21 cellular contexts compared by ENCODE assay signal in the genomic region with DNA sequence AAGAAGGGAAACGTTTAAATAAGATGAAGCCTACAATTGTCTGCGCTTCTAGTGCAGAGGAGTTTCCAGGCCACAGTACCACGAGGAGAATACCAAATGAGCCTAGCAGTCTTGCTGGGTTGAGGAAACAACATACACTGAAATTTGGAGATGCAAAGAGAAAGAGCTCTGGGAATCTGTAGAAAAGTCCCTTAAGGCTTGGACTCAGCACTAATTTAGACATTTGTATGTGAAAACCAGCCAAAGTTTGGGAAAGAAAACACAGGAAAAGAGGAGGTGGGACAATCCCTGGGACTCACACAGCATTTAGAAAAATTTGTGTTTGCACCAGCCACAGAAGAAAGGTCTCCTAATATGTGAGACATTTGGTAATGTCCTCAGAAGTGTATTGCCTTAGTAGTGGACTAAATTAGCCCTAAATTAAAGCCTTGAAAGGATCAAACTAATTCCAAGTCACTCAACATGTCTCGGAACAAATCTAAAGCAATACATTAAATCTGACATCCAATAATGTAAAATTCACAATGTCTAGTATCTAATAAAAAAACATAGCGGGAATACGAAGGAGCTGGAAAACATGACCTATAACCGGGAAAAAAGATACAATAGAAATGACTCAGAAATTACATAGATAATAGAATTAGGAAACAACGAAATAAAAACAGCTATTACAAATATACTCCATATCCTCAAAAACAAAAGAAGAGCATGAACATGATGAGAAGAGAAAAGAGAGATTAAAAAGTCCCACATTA.
"Had no signal": no experiment of that assay in that cellular context is flagged by ENCODE, and none has a peak within 500 bp of the region (broad histone marks: within the 10 kb centered on the region; RNA-seq: fewer than 3 reads in every experiment).

No MANE protein-coding gene starts in this region.

- H3K4me1 ChIP-seq: spleen, transverse colon had no signal

- DNase-seq: cortex of kidney; effector memory CD8-positive, alpha-beta T cell; foreskin melanocyte; heart left ventricle; hippocampal formation; kidney glomerular epithelial cell; mammary epithelial cell; mucosa of descending colon; naive thymus-derived CD8-positive, alpha-beta T cell; posterior cingulate gyrus; spleen; stimulated activated CD4-positive, alpha-beta T cell treated with anti-CD3 and anti-CD28 coated beads, Interleukin-15, amount 100 ng/mL, for 24 hours; stimulated activated CD4-positive, alpha-beta T cell treated with anti-CD3 and anti-CD28 coated beads, Interleukin-1b, Interleukin-23, amount 100 ng/mL, for 48 hours; stimulated activated CD4-positive, alpha-beta T cell treated with anti-CD3 and anti-CD28 coated beads, Interleukin-4, amount 100 ng/mL, for 24 hours; stomach; substantia nigra; transverse colon had no signal

- H3K9me3 Mint-ChIP-seq: effector memory CD8-positive, alpha-beta T cell; naive thymus-derived CD8-positive, alpha-beta T cell; stimulated activated memory B cell treated with anti-CD40 and anti-IgM and Interleukin-4, amounts not matched to agents 10 μg/mL and 1 μg/mL and 100 μg/mL, for 72 hours had no signal

- H3K4me3 Mint-ChIP-seq: effector memory CD8-positive, alpha-beta T cell; naive thymus-derived CD8-positive, alpha-beta T cell; stimulated activated memory B cell treated with anti-CD40 and anti-IgM and Interleukin-4, amounts not matched to agents 10 μg/mL and 1 μg/mL and 100 μg/mL, for 72 hours had no signal

- H3K9me3 ChIP-seq: heart left ventricle, mucosa of descending colon, neutrophil, spleen, stomach, thoracic aorta, transverse colon had no signal

- H3K27ac ChIP-seq: heart left ventricle, neutrophil, spleen, stomach, thoracic aorta, transverse colon had no signal

- H3K36me3 ChIP-seq: heart left ventricle, neutrophil, spleen, stomach, thoracic aorta, transverse colon had no signal

- H3K27ac Mint-ChIP-seq: effector memory CD8-positive, alpha-beta T cell; naive thymus-derived CD8-positive, alpha-beta T cell; stimulated activated memory B cell treated with anti-CD40 and anti-IgM and Interleukin-4, amounts not matched to agents 10 μg/mL and 1 μg/mL and 100 μg/mL, for 72 hours had no signal

- H3K36me3 Mint-ChIP-seq: naive thymus-derived CD8-positive, alpha-beta T cell; stimulated activated memory B cell treated with anti-CD40 and anti-IgM and Interleukin-4, amounts not matched to agents 10 μg/mL and 1 μg/mL and 100 μg/mL, for 72 hours had no signal

- H3K27me3 ChIP-seq: heart left ventricle, neutrophil, stomach, transverse colon had no signal

- ATAC-seq: effector memory CD8-positive, alpha-beta T cell; heart left ventricle; mucosa of descending colon; naive thymus-derived CD8-positive, alpha-beta T cell; sciatic nerve; stimulated activated memory B cell treated with anti-CD40 and anti-IgM and Interleukin-4, amounts not matched to agents 10 μg/mL and 1 μg/mL and 100 μg/mL, for 72 hours had no signal

- H3K4me3 ChIP-seq: heart left ventricle, mucosa of descending colon, spleen, stomach, thoracic aorta, transverse colon had no signal

- H3K4me1 Mint-ChIP-seq: naive thymus-derived CD8-positive, alpha-beta T cell had no signal
